In genomic region chr16:397736-398332, GRCh38 we compare ENCODE assay signal across 8 cellular contexts. TPM values are rescaled to one million over a fixed set of nuclear protein-coding genes. Genes with fewer than 3 reads are reported as not detected.
DNase-seq lines count a peak whose midpoint lies in the region; ATAC-seq, FAIRE-seq and TF ChIP-seq lines count a peak whose summit lies in the region.

No MANE protein-coding gene starts in this region.

- H3K27ac ChIP-seq in RWPE2 (ENCODE audit: poor library complexity, severe bottlenecking), result peak overlapping the region; percentile 56
- H3K27ac ChIP-seq in stomach, result peak overlapping the region; percentile 49 to 90 (median 77)
- no peak overlapping the region for H3K27ac ChIP-seq in effector memory CD4-positive, alpha-beta T cell (ENCODE audit: insufficient read depth, low read length, poor library complexity, severe bottlenecking)

- H3K4me1 ChIP-seq in RWPE2 (ENCODE audit: insufficient read depth, poor library complexity, severe bottlenecking) (peaks cover 3% of the 10 kb centered on the region), stomach (peaks cover 24 to 54% (median 46%) of the 10 kb centered on the region in 4 donors)
- H3K4me1 ChIP-seq in effector memory CD4-positive, alpha-beta T cell (ENCODE audit: control insufficient read depth, insufficient read depth, low read length, poor library complexity, severe bottlenecking), result peaks cover 2% of the 10 kb centered on the region

- TF ChIP-seq CTCF in RWPE2 (IDR thresholded peaks at IDR 0.05; ENCODE audit: poor library complexity, severe bottlenecking) (peak; percentile 15), stomach (IDR thresholded peaks at IDR 0.05) (peak in 5 of 7 experiments; percentile 39 to 59 (median 50))

- H3K27me3 ChIP-seq in RWPE2 (ENCODE audit: insufficient read depth, poor library complexity, severe bottlenecking) (no peaks in the 10 kb centered on the region), stomach (no peaks in the 10 kb centered on the region)
- no peaks in the 10 kb centered on the region for H3K27me3 ChIP-seq in effector memory CD4-positive, alpha-beta T cell (replicated peaks; ENCODE audit: control insufficient read depth, insufficient read depth, low read length, poor library complexity, severe bottlenecking)

- H3K9me3 ChIP-seq in RWPE2 (ENCODE audit: severe bottlenecking), result no peaks in the 10 kb centered on the region
- no peaks in the 10 kb centered on the region for H3K9me3 ChIP-seq in stomach
- no peaks in the 10 kb centered on the region for H3K9me3 ChIP-seq in effector memory CD4-positive, alpha-beta T cell (ENCODE audit: control insufficient read depth, low read length)

- intact Hi-C loops in stomach (cut with DNase I; ENCODE audit: low total_unique reads), result no loop called here

- H3K4me3 ChIP-seq in RWPE2 (ENCODE audit: severe bottlenecking) (no peak overlapping the region), stomach (peak overlapping the region; percentile 62 to 89 (median 76))
- no peak overlapping the region for H3K4me3 ChIP-seq in effector memory CD4-positive, alpha-beta T cell (ENCODE audit: insufficient read depth, low read depth, low read length, poor library complexity, severe bottlenecking)

- no peak for TF ChIP-seq POLR2A in stomach (IDR thresholded peaks at IDR 0.05)

- H3K36me3 ChIP-seq in RWPE2 (ENCODE audit: low read depth) (peaks cover 6% of the 10 kb centered on the region; the same call in 1 of the 2 replicates), stomach (peaks cover 0 to 15% (median 8%) of the 10 kb centered on the region in 4 donors)
- no peaks in the 10 kb centered on the region for H3K36me3 ChIP-seq in effector memory CD4-positive, alpha-beta T cell (ENCODE audit: control insufficient read depth, insufficient read depth, low read length)

- TF ChIP-seq EP300 in stomach (IDR thresholded peaks at IDR 0.05), result no peak

- no peak for FAIRE-seq in GM19239 (lab: Jason Lieb, UNC)

- 16 to 36% (median 28%) methylated on average over 11 to 29 of the region's 29 CpGs for WGBS in stomach, 5 donors

- DNase-seq in stimulated activated CD4-positive, alpha-beta T cell treated with anti-CD3 and anti-CD28 coated beads, Interleukin-1b, Interleukin-23, amount 100 ng/mL, for 48 hours, result peak; percentile 40
- DNase-seq in stimulated activated CD4-positive, alpha-beta T cell treated with anti-CD3 and anti-CD28 coated beads, Interleukin-2, amount 100 ng/mL, for 48 hours, result no peak
- no peak for DNase-seq in RWPE2 (ENCODE audit: low spot score)
- peak; percentile 58 for DNase-seq in cerebellum (ENCODE audit: low spot score)
- DNase-seq in left lobe of liver (ENCODE audit: low spot score), result no peak
- peak; percentile 82 for DNase-seq in stomach
- DNase-seq in GM19239 (ENCODE audit: insufficient read length, low spot score), result no peak
- DNase-seq in effector memory CD4-positive, alpha-beta T cell, result no peak

- ATAC-seq in RWPE2 (ENCODE audit: low read depth), result peak; percentile 59
- ATAC-seq in left lobe of liver, result peak; percentile 44

RNA-seq across cellular contexts. Expression of gene NME4, which starts 0.8 kb away (rescaled TPM):
- 19.1 TPM for total RNA-seq in cerebellum
- 64.9 TPM for total RNA-seq in left lobe of liver
- 100 to 1,000 TPM in 1 of 5 donors, 10 to 100 TPM in 4; 23.3 to 187 (median 49.0) TPM for total RNA-seq in stomach
- polyA plus RNA-seq in stomach, result 10 to 100 TPM; 84.0 to 97.7 (median 95.6) TPM

RNA-seq across cellular contexts. Expression of gene DECR2, which starts 3.9 kb away (rescaled TPM):
- total RNA-seq in cerebellum, result 5.6 TPM
- 109 TPM for total RNA-seq in left lobe of liver
- total RNA-seq in stomach, result 100 to 1,000 TPM in 1 of 5 donors, 10 to 100 TPM in 2, 1 to 10 TPM in 2; 5.8 to 149 (median 12.5) TPM
- polyA plus RNA-seq in stomach, result 10 to 100 TPM; 20.8 to 24.5 (median 22.6) TPM

RNA-seq across cellular contexts. Expression of gene PGAP6, which starts 16.1 kb away (rescaled TPM):
- total RNA-seq in cerebellum (17.5 TPM), left lobe of liver (32.6 TPM), stomach (100 to 1,000 TPM in 4 of 5 donors, 10 to 100 TPM in 1; 20.7 to 364 (median 162) TPM)
- 10 to 100 TPM; 27.7 to 54.4 (median 33.9) TPM for polyA plus RNA-seq in stomach

RNA-seq across cellular contexts. Expression of gene MRPL28, which starts 27.5 kb away (rescaled TPM):
- total RNA-seq in cerebellum, result 26.2 TPM
- total RNA-seq in left lobe of liver, result 36.1 TPM
- 100 to 1,000 TPM in 1 of 5 donors, 10 to 100 TPM in 3, 1 to 10 TPM in 1; 9.9 to 106 (median 30.7) TPM for total RNA-seq in stomach
- 100 to 1,000 TPM in 1 of 3 donors, 10 to 100 TPM in 2; 78.8 to 100 (median 83.4) TPM for polyA plus RNA-seq in stomach

RNA-seq across cellular contexts. Expression of gene RAB11FIP3, which starts 27.6 kb away (rescaled TPM):
- total RNA-seq in cerebellum (29.2 TPM), left lobe of liver (24.1 TPM), stomach (100 to 1,000 TPM in 1 of 5 donors, 10 to 100 TPM in 3, 1 to 10 TPM in 1; 6.7 to 102 (median 57.8) TPM)
- 10 to 100 TPM; 15.4 to 19.7 (median 16.2) TPM for polyA plus RNA-seq in stomach

Comparison
In these comparisons a context has a peak if more than half of its experiments do, and no peak if none do; other contexts are left out.
1. DNase-seq: peak in stimulated activated CD4-positive, alpha-beta T cell treated with anti-CD3 and anti-CD28 coated beads, Interleukin-1b, Interleukin-23, amount 100 ng/mL, for 48 hours (single experiment), cerebellum (single experiment) and stomach (single experiment); none in stimulated activated CD4-positive, alpha-beta T cell treated with anti-CD3 and anti-CD28 coated beads, Interleukin-2, amount 100 ng/mL, for 48 hours (0 of 2), RWPE2 (single experiment), left lobe of liver (single experiment), GM19239 (single experiment) and effector memory CD4-positive, alpha-beta T cell (0 of 3).
2. H3K4me3 ChIP-seq: peak in stomach (4 of 4); none in RWPE2 (single experiment) and effector memory CD4-positive, alpha-beta T cell (single experiment).